1 cellular context compared by ENCODE assay signal in the genomic region with DNA sequence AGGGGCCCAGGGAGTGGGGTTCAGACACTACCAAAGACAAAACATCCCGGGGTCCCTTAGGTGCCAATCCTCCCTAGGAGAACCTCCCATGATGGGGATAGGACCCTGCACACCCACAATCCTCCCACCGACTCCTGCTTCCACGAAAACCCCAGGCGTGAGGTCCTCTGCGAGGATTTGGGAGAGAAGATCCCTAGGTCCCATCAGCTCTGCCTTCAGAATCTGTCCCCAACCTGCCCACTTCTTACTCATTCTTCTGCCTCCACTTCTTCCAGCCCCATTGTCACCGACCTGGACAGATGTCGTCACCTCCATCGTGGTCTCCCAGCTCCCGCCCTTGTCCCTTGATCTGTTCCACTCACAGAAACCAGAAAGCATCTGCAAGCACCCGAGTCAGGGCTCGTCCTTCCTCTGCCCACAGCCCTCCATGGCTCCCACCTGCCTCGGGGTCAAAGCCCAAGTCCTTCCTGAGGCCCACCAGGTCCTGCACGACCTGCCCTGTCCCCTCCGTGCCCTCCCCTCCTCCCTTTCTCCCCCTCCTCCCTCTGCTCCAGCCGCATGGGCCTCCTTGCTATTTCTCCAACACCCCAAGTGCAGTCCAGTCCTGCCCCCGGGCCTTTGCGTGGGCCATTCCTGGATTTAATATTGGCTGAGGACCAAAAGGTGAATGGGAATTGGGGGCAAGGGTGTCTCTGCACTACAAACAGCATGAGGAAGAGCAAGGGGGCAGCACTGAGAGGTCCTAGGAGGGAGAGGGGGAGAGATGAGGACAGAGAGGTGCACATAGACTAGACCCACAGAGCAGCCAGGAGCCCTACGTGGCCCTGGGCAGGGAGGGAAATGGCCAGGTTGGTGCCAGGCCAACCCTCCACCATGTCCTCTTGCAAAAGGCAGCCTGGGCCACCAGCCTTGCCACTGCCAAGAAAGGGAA.
TF ChIP-seq lines count a peak whose summit lies in the region.

No MANE protein-coding gene starts in this region.

TF ChIP-seq in HepG2, 621 proteins besides CTCF, POLR2A, EP300 and RAD21 (continued from another document):
- TF ChIP-seq, protein P1, sequence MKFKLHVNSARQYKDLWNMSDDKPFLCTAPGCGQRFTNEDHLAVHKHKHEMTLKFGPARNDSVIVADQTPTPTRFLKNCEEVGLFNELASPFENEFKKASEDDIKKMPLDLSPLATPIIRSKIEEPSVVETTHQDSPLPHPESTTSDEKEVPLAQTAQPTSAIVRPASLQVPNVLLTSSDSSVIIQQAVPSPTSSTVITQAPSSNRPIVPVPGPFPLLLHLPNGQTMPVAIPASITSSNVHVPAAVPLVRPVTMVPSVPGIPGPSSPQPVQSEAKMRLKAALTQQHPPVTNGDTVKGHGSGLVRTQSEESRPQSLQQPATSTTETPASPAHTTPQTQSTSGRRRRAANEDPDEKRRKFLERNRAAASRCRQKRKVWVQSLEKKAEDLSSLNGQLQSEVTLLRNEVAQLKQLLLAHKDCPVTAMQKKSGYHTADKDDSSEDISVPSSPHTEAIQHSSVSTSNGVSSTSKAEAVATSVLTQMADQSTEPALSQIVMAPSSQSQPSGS (CRISPR knock-in tag; IDR thresholded peaks at IDR 0.05) = no peak
- no peak for TF ChIP-seq ZNF30 (CRISPR knock-in tag; IDR thresholded peaks at IDR 0.05)
- TF ChIP-seq SIX1 (CRISPR knock-in tag; IDR thresholded peaks at IDR 0.05; ENCODE audit: borderline replicate concordance) = no peak
- no peak for TF ChIP-seq JARID2 (CRISPR knock-in tag; IDR thresholded peaks at IDR 0.05; ENCODE audit: insufficient replicate concordance)
- no peak for TF ChIP-seq ZNF788 (CRISPR knock-in tag; IDR thresholded peaks at IDR 0.05; ENCODE audit: borderline replicate concordance)
- TF ChIP-seq NCOA2 (CRISPR knock-in tag; IDR thresholded peaks at IDR 0.05) = no peak
- no peak for TF ChIP-seq TGIF2 (CRISPR knock-in tag; IDR thresholded peaks at IDR 0.05)
- no peak for TF ChIP-seq KDM2A (CRISPR knock-in tag; IDR thresholded peaks at IDR 0.05; ENCODE audit: borderline replicate concordance, low read depth)
- TF ChIP-seq, protein P2, sequence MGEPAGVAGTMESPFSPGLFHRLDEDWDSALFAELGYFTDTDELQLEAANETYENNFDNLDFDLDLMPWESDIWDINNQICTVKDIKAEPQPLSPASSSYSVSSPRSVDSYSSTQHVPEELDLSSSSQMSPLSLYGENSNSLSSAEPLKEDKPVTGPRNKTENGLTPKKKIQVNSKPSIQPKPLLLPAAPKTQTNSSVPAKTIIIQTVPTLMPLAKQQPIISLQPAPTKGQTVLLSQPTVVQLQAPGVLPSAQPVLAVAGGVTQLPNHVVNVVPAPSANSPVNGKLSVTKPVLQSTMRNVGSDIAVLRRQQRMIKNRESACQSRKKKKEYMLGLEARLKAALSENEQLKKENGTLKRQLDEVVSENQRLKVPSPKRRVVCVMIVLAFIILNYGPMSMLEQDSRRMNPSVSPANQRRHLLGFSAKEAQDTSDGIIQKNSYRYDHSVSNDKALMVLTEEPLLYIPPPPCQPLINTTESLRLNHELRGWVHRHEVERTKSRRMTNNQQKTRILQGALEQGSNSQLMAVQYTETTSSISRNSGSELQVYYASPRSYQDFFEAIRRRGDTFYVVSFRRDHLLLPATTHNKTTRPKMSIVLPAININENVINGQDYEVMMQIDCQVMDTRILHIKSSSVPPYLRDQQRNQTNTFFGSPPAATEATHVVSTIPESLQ (CRISPR knock-in tag; conservative IDR thresholded peaks at IDR 0.05) = no peak
- TF ChIP-seq MAFF (IDR thresholded peaks at IDR 0.05; ENCODE audit: low read depth, low read length) = no peak
- no peak for TF ChIP-seq ZKSCAN5 (CRISPR knock-in tag; IDR thresholded peaks at IDR 0.05)
- TF ChIP-seq FOXO1 (CRISPR knock-in tag; IDR thresholded peaks at IDR 0.05) = no peak
- TF ChIP-seq HNRNPK (IDR thresholded peaks at IDR 0.05; ENCODE audit: low read depth, low read length, poor library complexity, severe bottlenecking) = no peak
- peak; percentile 2 for TF ChIP-seq AGO2 (optimal IDR thresholded peaks at IDR 0.05; ENCODE audit: low read depth, low read length)
- TF ChIP-seq STAG1 (CRISPR knock-in tag; IDR thresholded peaks at IDR 0.05) = 0 out of 2 replicates have a peak, but pooled peaks have one; percentile 9
